In genomic region chr4:41879552-41879951, GRCh38 we compare ENCODE assay signal across 3 cellular contexts.
A peak's percentile ranks its signal among the peaks of the same experiment; 100 is the strongest.
TF ChIP-seq lines count a peak whose summit lies in the region.

No MANE protein-coding gene starts in this region.

TF ChIP-seq in SK-N-SH, 30 proteins besides CTCF, POLR2A, EP300 and RAD21 (continued from another document):
- TF ChIP-seq POLR2AphosphoS5 (IDR thresholded peaks at IDR 0.05; ENCODE audit: low read depth, low read length) (no peak), IRF3 (IDR thresholded peaks at IDR 0.05; ENCODE audit: low read depth, low read length) (no peak), PBX3 (IDR thresholded peaks at IDR 0.05) (no peak)

TF ChIP-seq in SK-N-SH treated with all-trans-retinoic acid at 6 μM for 48 hours, 23 proteins besides CTCF, POLR2A, EP300 and RAD21 (continued from another document):
- TF ChIP-seq ZNF8 (CRISPR knock-in tag; IDR thresholded peaks at IDR 0.05): no peak
- TF ChIP-seq TSHZ2 (CRISPR knock-in tag; IDR thresholded peaks at IDR 0.05): no peak
- no peak for TF ChIP-seq ISL1 (CRISPR knock-in tag; IDR thresholded peaks at IDR 0.05)
- no peak for TF ChIP-seq ESRRG (CRISPR knock-in tag; IDR thresholded peaks at IDR 0.05)
- TF ChIP-seq POU6F1 (CRISPR knock-in tag; IDR thresholded peaks at IDR 0.05; ENCODE audit: borderline replicate concordance, low read depth): no peak
- no peak for TF ChIP-seq GLIS3 (CRISPR knock-in tag; IDR thresholded peaks at IDR 0.05)
- no peak for TF ChIP-seq ARNTL (CRISPR knock-in tag; IDR thresholded peaks at IDR 0.05; ENCODE audit: borderline replicate concordance, low read depth)
- no peak for TF ChIP-seq TCF4 (CRISPR knock-in tag; IDR thresholded peaks at IDR 0.05; ENCODE audit: borderline replicate concordance)
- TF ChIP-seq ZC3H10 (CRISPR knock-in tag; IDR thresholded peaks at IDR 0.05): no peak
- TF ChIP-seq OSR1 (CRISPR knock-in tag; IDR thresholded peaks at IDR 0.05): no peak
- TF ChIP-seq CSRNP3 (CRISPR knock-in tag; IDR thresholded peaks at IDR 0.05): no peak

TF ChIP-seq in GM23338, 12 proteins besides CTCF, POLR2A, EP300 and RAD21:
- TF ChIP-seq JUNB (IDR thresholded peaks at IDR 0.05; ENCODE audit: unreplicated experiment) (no peak), REST (IDR thresholded peaks at IDR 0.05; ENCODE audit: unreplicated experiment) (no peak), POLR2AphosphoS5 (IDR thresholded peaks at IDR 0.05; ENCODE audit: low read depth) (no peak), EZH2 (IDR thresholded peaks at IDR 0.05; ENCODE audit: low read depth, unreplicated experiment) (peak; percentile 86), ETS1 (IDR thresholded peaks at IDR 0.05) (no peak)
